Comparison of ENCODE assay signal across 10 cellular contexts in the genomic region with DNA sequence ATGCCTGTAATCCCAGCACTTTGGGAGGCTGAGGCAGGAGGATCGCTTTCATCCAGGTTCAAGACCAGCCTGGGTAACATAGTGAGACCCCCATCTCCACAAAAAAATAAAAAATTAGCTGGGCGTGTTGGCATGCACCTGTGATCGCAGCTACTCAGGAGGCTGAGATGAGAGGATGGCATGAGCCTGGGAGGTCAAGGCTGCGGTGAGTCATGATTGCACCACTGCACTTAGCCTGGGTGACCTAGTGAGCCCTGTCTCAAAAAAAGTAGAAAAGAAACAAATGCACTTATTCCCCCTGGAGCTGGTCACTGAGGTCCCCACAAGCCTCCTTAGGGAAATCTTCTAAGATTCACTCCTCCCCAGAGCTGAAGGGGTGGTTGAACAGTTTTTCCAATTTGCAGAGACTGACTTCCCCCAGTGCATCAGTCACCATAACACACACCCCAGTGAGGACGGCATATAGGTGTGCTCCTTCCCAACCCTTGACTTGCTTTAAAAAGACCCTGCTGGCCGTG. TPM values are rescaled to one million over a fixed set of nuclear protein-coding genes. Genes with fewer than 3 reads are reported as not detected.
DNase-seq lines count a peak whose midpoint lies in the region; ATAC-seq and TF ChIP-seq lines count a peak whose summit lies in the region.
"Had no signal": no experiment of that assay in that cellular context is flagged by ENCODE, and none has a peak within 500 bp of the region (broad histone marks: within the 10 kb centered on the region; RNA-seq: fewer than 3 reads in every experiment).

No MANE protein-coding gene starts in this region.

- ATAC-seq in CD8-positive, alpha-beta T cell, result no peak
- peak; percentile 4 for ATAC-seq in foreskin keratinocyte
- no peak for ATAC-seq in psoas muscle
- ATAC-seq in CD4-positive, alpha-beta T cell (ENCODE audit: poor library complexity), result no peak

- no peak overlapping the region for H3K27ac Mint-ChIP-seq in CD8-positive, alpha-beta T cell
- H3K27ac Mint-ChIP-seq in CD4-positive, alpha-beta T cell, result no peak overlapping the region
- H3K27ac Mint-ChIP-seq: activated B cell treated with CpG ODN at 0.5 μM for 24 hours, mesothelial cell of epicardium had no signal

- no peaks in the 10 kb centered on the region for H3K36me3 Mint-ChIP-seq in CD8-positive, alpha-beta T cell
- H3K36me3 Mint-ChIP-seq in CD4-positive, alpha-beta T cell (ENCODE audit: low read depth), result no peaks in the 10 kb centered on the region
- H3K36me3 Mint-ChIP-seq: mesothelial cell of epicardium had no signal

- H3K4me3 ChIP-seq in CD8-positive, alpha-beta T cell (ENCODE audit: low read depth, low read length), result no peak overlapping the region
- peak overlapping the region; percentile 90; the same call in 1 of the 2 replicates for H3K4me3 ChIP-seq in SJSA1
- H3K4me3 ChIP-seq in psoas muscle, result peak overlapping the region; percentile 79
- no peak overlapping the region for H3K4me3 ChIP-seq in effector memory CD4-positive, alpha-beta T cell (ENCODE audit: insufficient read depth, low read depth, low read length, poor library complexity, severe bottlenecking)

- no peaks in the 10 kb centered on the region for H3K9me3 Mint-ChIP-seq in CD8-positive, alpha-beta T cell
- no peaks in the 10 kb centered on the region for H3K9me3 Mint-ChIP-seq in CD4-positive, alpha-beta T cell
- H3K9me3 Mint-ChIP-seq: activated B cell treated with CpG ODN at 0.5 μM for 24 hours, mesothelial cell of epicardium had no signal

- no peaks in the 10 kb centered on the region for H3K27me3 ChIP-seq in CD8-positive, alpha-beta T cell (ENCODE audit: insufficient read depth, low read length)
- H3K27me3 ChIP-seq in SJSA1 (replicated peaks), result no peaks in the 10 kb centered on the region
- no peaks in the 10 kb centered on the region for H3K27me3 ChIP-seq in foreskin keratinocyte
- no peaks in the 10 kb centered on the region for H3K27me3 ChIP-seq in psoas muscle (ENCODE audit: insufficient read depth in 3 of 3, low read length in 2 of 3)
- H3K27me3 ChIP-seq in CD4-positive, alpha-beta T cell (ENCODE audit: control insufficient read depth, insufficient read depth, low read length), result peaks cover 38% of the 10 kb centered on the region
- peaks cover 19% of the 10 kb centered on the region for H3K27me3 ChIP-seq in effector memory CD4-positive, alpha-beta T cell (replicated peaks; ENCODE audit: control insufficient read depth, insufficient read depth, low read length, poor library complexity, severe bottlenecking)

- H3K4me3 Mint-ChIP-seq in CD8-positive, alpha-beta T cell, result peak overlapping the region; percentile 77
- no peak overlapping the region for H3K4me3 Mint-ChIP-seq in CD4-positive, alpha-beta T cell

- no peak for DNase-seq in CD8-positive, alpha-beta T cell
- no peak for DNase-seq in SJSA1 (ENCODE audit: low read depth in 1 of 2, low spot score in 2 of 2)
- no peak for DNase-seq in foreskin keratinocyte
- DNase-seq in psoas muscle, result no peak
- DNase-seq in CD4-positive, alpha-beta T cell, result no peak
- DNase-seq in effector memory CD4-positive, alpha-beta T cell, result no peak
- no peak for DNase-seq in middle frontal gyrus (ENCODE audit: extremely low spot score, low spot score)
- no peak for DNase-seq in head of caudate nucleus
- DNase-seq: activated B cell treated with CpG ODN at 0.5 μM for 24 hours had no signal

- intact Hi-C loops in CD8-positive, alpha-beta T cell (cut with DNase I, micrococcal nuclease), result no loop called here
- intact Hi-C loops in psoas muscle (cut with DNase I), result loop anchor here in 1 of 2 donors (1.0 to 10.0 kb wide), 2 partner anchors 27 to 263 kb away; no protein-coding TSS in a partner anchor
- intact Hi-C loops in CD4-positive, alpha-beta T cell (cut with DNase I, micrococcal nuclease), result no loop called here
- intact Hi-C loops in head of caudate nucleus (cut with DNase I), result no loop called here

- H3K27me3 Mint-ChIP-seq in CD8-positive, alpha-beta T cell (ENCODE audit: low read depth), result peaks cover 24% of the 10 kb centered on the region
- H3K27me3 Mint-ChIP-seq in CD4-positive, alpha-beta T cell, result peaks cover 43% of the 10 kb centered on the region

- POLR2A ChIA-PET in CD8-positive, alpha-beta T cell (lab: Charles Lee), result interaction anchor here (1.0 to 1.8 kb wide), 2 partner anchors 11 to 29 kb away, joined by 3 to 5 read pairs; no protein-coding TSS in a partner anchor
- POLR2A ChIA-PET in CD4-positive, alpha-beta T cell (lab: Charles Lee), result no interaction called here

- TF ChIP-seq CTCF in CD8-positive, alpha-beta T cell (IDR thresholded peaks at IDR 0.05), result no peak
- TF ChIP-seq CTCF in foreskin keratinocyte (conservative IDR thresholded peaks at IDR 0.05) (no peak), psoas muscle (IDR thresholded peaks at IDR 0.05) (no peak)
- TF ChIP-seq CTCF in CD4-positive, alpha-beta T cell (IDR thresholded peaks at IDR 0.05), result no peak

- 72 to 77% (median 76%) methylated on average over 6 of the region's 6 CpGs for WGBS in psoas muscle, 3 donors

- CTCF ChIA-PET in CD8-positive, alpha-beta T cell (lab: Charles Lee), result interaction anchor here (0.6 to 13.2 kb wide), 8 partner anchors 8 to 214 kb away, joined by 3 to 185 read pairs (median 4); no protein-coding TSS in a partner anchor
- CTCF ChIA-PET in CD4-positive, alpha-beta T cell (lab: Charles Lee), result no interaction called here

- H3K4me1 ChIP-seq in CD8-positive, alpha-beta T cell (ENCODE audit: insufficient read depth, low read length), result peaks cover 22% of the 10 kb centered on the region
- H3K4me1 ChIP-seq in SJSA1 (replicated peaks) (peaks cover 69% of the 10 kb centered on the region), foreskin keratinocyte (peaks cover 43% of the 10 kb centered on the region), psoas muscle (peaks cover 25% of the 10 kb centered on the region)
- H3K4me1 ChIP-seq in effector memory CD4-positive, alpha-beta T cell (ENCODE audit: control insufficient read depth, insufficient read depth, low read length, poor library complexity, severe bottlenecking), result peaks cover 11% of the 10 kb centered on the region

- no peaks in the 10 kb centered on the region for H3K9me3 ChIP-seq in CD8-positive, alpha-beta T cell (ENCODE audit: low read length)
- H3K9me3 ChIP-seq in SJSA1 (replicated peaks) (no peaks in the 10 kb centered on the region), psoas muscle (no peaks in the 10 kb centered on the region)
- no peaks in the 10 kb centered on the region for H3K9me3 ChIP-seq in CD4-positive, alpha-beta T cell (ENCODE audit: control insufficient read depth, low read length)
- no peaks in the 10 kb centered on the region for H3K9me3 ChIP-seq in effector memory CD4-positive, alpha-beta T cell (ENCODE audit: control insufficient read depth, low read length)

- no peak overlapping the region for H3K27ac ChIP-seq in CD8-positive, alpha-beta T cell (ENCODE audit: low read depth, low read length)
- H3K27ac ChIP-seq in SJSA1 (no peak overlapping the region), foreskin keratinocyte (peak overlapping the region; percentile 90), psoas muscle (peak overlapping the region; percentile 77)
- no peak overlapping the region for H3K27ac ChIP-seq in CD4-positive, alpha-beta T cell (ENCODE audit: low read depth, low read length)
- H3K27ac ChIP-seq in effector memory CD4-positive, alpha-beta T cell (ENCODE audit: insufficient read depth, low read length, poor library complexity, severe bottlenecking), result no peak overlapping the region

- H3K4me1 Mint-ChIP-seq in CD8-positive, alpha-beta T cell (ENCODE audit: low read depth), result peaks cover 34% of the 10 kb centered on the region
- peaks cover 28% of the 10 kb centered on the region for H3K4me1 Mint-ChIP-seq in CD4-positive, alpha-beta T cell (ENCODE audit: low read depth)

- no peaks in the 10 kb centered on the region for H3K36me3 ChIP-seq in CD8-positive, alpha-beta T cell (ENCODE audit: insufficient read depth, low read length)
- H3K36me3 ChIP-seq in SJSA1, result peaks cover 51% of the 10 kb centered on the region
- no peaks in the 10 kb centered on the region for H3K36me3 ChIP-seq in psoas muscle (ENCODE audit: insufficient read depth in 1 of 2, low read depth in 1 of 2)
- no peaks in the 10 kb centered on the region for H3K36me3 ChIP-seq in effector memory CD4-positive, alpha-beta T cell (ENCODE audit: control insufficient read depth, insufficient read depth, low read length)

RNA-seq across cellular contexts. Expression of a gene that starts 1.6 kb away (rescaled TPM):
- 1 to 10 TPM; 1.3 to 1.8 TPM for total RNA-seq in CD8-positive, alpha-beta T cell
- 279 and 304 TPM in 2 replicates for total RNA-seq in SJSA1 (2014; rRNA removed; shearing (Covaris generic))
- 577 and 589 TPM in 2 replicates for total RNA-seq in foreskin keratinocyte
- 620 and 648 TPM in 2 replicates for polyA plus RNA-seq in foreskin keratinocyte
- 10 to 100 TPM; 23.0 to 40.2 (median 30.6) TPM for total RNA-seq in psoas muscle
- 10 to 100 TPM; 26.1 to 90.9 (median 45.4) TPM for polyA plus RNA-seq in psoas muscle
- under 1 TPM; 0.36 to 0.66 TPM for total RNA-seq in CD4-positive, alpha-beta T cell

Comparison
In these comparisons a context has a peak if more than half of its experiments do, and no peak if none do; other contexts are left out.
1. H3K27ac ChIP-seq: peak in foreskin keratinocyte (single experiment) and psoas muscle (single experiment); none in CD8-positive, alpha-beta T cell (single experiment), SJSA1 (single experiment), CD4-positive, alpha-beta T cell (single experiment) and effector memory CD4-positive, alpha-beta T cell (single experiment).
2. H3K4me3 ChIP-seq: peak in SJSA1 (single experiment) and psoas muscle (single experiment); none in CD8-positive, alpha-beta T cell (single experiment) and effector memory CD4-positive, alpha-beta T cell (single experiment).
3. RNA of a gene that starts 1.6 kb away (total RNA-seq): 577 to 589 TPM in foreskin keratinocyte, 279 to 304 TPM in SJSA1 and 23.0 to 40.2 TPM in psoas muscle; 1.3 to 1.8 TPM in CD8-positive, alpha-beta T cell and 0.36 to 0.66 TPM in CD4-positive, alpha-beta T cell; every median in the first group is over 4 times any median in the second.